Comparison of ENCODE assay signal across 12 cellular contexts in genomic region chr19:35107541-35107939, GRCh38. TPM values are rescaled to one million over a fixed set of nuclear protein-coding genes. Genes with fewer than 3 reads are reported as not detected.
DNase-seq lines count a peak whose midpoint lies in the region; ATAC-seq, FAIRE-seq and TF ChIP-seq lines count a peak whose summit lies in the region.
"Had no signal": no experiment of that assay in that cellular context is flagged by ENCODE, and none has a peak within 500 bp of the region (broad histone marks: within the 10 kb centered on the region; RNA-seq: fewer than 3 reads in every experiment).

No MANE protein-coding gene starts in this region.

- no peaks in the 10 kb centered on the region for H3K36me3 Mint-ChIP-seq in activated T-cell treated with anti-CD3 and anti-CD28 coated beads, Interleukin-2, amount 50 U/mL, for 4 hours (ENCODE audit: insufficient read depth)
- H3K36me3 Mint-ChIP-seq: naive B cell had no signal

- no peak for TF ChIP-seq CTCF in pancreas (IDR thresholded peaks at IDR 0.05)

- peaks cover 3% of the 10 kb centered on the region for H3K27me3 Mint-ChIP-seq in activated T-cell treated with anti-CD3 and anti-CD28 coated beads, Interleukin-2, amount 50 U/mL, for 4 hours (ENCODE audit: low read depth)

- no peaks in the 10 kb centered on the region for H3K4me1 ChIP-seq in pancreas

- DNase-seq in EL: peak; percentile 31
- peak; percentile 99 for DNase-seq in SK-MEL-5 (ENCODE audit: low read depth, low spot score)
- DNase-seq in foreskin melanocyte: peak; percentile 98
- peak in 1 of 6 donors; percentile 5 for DNase-seq in pancreas
- no peak for DNase-seq in RPMI8226
- no peak for DNase-seq in activated T-cell treated with anti-CD3 and anti-CD28 coated beads, Interleukin-2, amount 50 U/mL, for 4 hours
- DNase-seq: DND-41, naive B cell, NCI-H1105, SK-N-SH had no signal

- in situ Hi-C loops in SK-MEL-5 (cut with HindIII; ENCODE audit: low pct_unique_long_range_greater_than_20kb, low sequenced_read_pairs): no loop called here

- intact Hi-C loops in pancreas (cut with DNase I): no loop called here

- H3K4me3 ChIP-seq in pancreas: no peak overlapping the region

- no peak overlapping the region for H3K4me3 Mint-ChIP-seq in activated T-cell treated with anti-CD3 and anti-CD28 coated beads, Interleukin-2, amount 50 U/mL, for 4 hours
- H3K4me3 Mint-ChIP-seq: naive B cell had no signal

- H3K4me1 Mint-ChIP-seq in activated T-cell treated with anti-CD3 and anti-CD28 coated beads, Interleukin-2, amount 50 U/mL, for 4 hours (ENCODE audit: low read depth): peaks cover 4% of the 10 kb centered on the region

- H3K9me3 Mint-ChIP-seq in activated T-cell treated with anti-CD3 and anti-CD28 coated beads, Interleukin-2, amount 50 U/mL, for 4 hours: no peaks in the 10 kb centered on the region

- no peaks in the 10 kb centered on the region for H3K27me3 ChIP-seq in pancreas

- FAIRE-seq in pancreas (lab: Jason Lieb, UNC): no peak

- WGBS in pancreas, 2 donors: 35 to 41% methylated on average over 5 of the region's 5 CpGs

- no peaks in the 10 kb centered on the region for H3K36me3 ChIP-seq in pancreas

- H3K9me3 ChIP-seq in pancreas: no peaks in the 10 kb centered on the region
- H3K9me3 ChIP-seq: SK-N-SH had no signal

- ATAC-seq in pancreas (peak in 3 of 4 donors; percentile 61 to 89 (median 83)), GM18861 (IDR thresholded peaks at IDR 0.05; ENCODE audit: unreplicated experiment) (no peak), HG02588 (IDR thresholded peaks at IDR 0.05; ENCODE audit: unreplicated experiment) (no peak)
- no peak for ATAC-seq in activated T-cell treated with anti-CD3 and anti-CD28 coated beads, Interleukin-2, amount 50 U/mL, for 4 hours

- H3K27ac ChIP-seq in pancreas: no peak overlapping the region

RNA-seq across cellular contexts. Expression of gene FXYD3, which starts 8.1 kb away (rescaled TPM):
- total RNA-seq in SK-MEL-5 (2014; rRNA removed; shearing (Covaris generic)): not detected in 2 replicates
- polyA plus RNA-seq in SK-MEL-5 (2015; cell fraction: cytosol; rRNA removed): not detected in 2 replicates
- polyA plus RNA-seq in SK-MEL-5 (2015; cell fraction: nucleus; rRNA removed): not detected in 2 replicates
- 10 to 100 TPM; 12.2 to 33.4 (median 16.7) TPM for total RNA-seq in pancreas
- polyA plus RNA-seq in pancreas: 10 to 100 TPM; 33.9 to 59.1 TPM
- total RNA-seq in activated T-cell treated with anti-CD3 and anti-CD28 coated beads, Interleukin-2, amount 50 U/mL, for 4 hours: under 1 TPM; 0.23 to 0.63 (median 0.41) TPM
- polyA plus RNA-seq: SK-N-SH had no signal

RNA-seq across cellular contexts. Expression of gene LGI4, which starts 27.3 kb away (rescaled TPM):
- 0.11 TPM in 1 of 2 replicates, not detected in the other for total RNA-seq in SK-MEL-5 (2014; rRNA removed; shearing (Covaris generic))
- not detected in 2 replicates for polyA plus RNA-seq in SK-MEL-5 (2015; cell fraction: cytosol; rRNA removed)
- polyA plus RNA-seq in SK-MEL-5 (2015; cell fraction: nucleus; rRNA removed): not detected in 2 replicates
- 1 to 10 TPM in 5 of 6 donors, under 1 TPM in 1; 0.38 to 2.5 (median 1.7) TPM for total RNA-seq in pancreas
- 10 to 100 TPM in 1 of 2 donors, 1 to 10 TPM in 1; 8.0 to 17.9 TPM for polyA plus RNA-seq in pancreas
- under 1 TPM in 1 of 3 donors, not detected in 2; 0.14 TPM for total RNA-seq in activated T-cell treated with anti-CD3 and anti-CD28 coated beads, Interleukin-2, amount 50 U/mL, for 4 hours

RNA-seq across cellular contexts. Expression of gene FXYD1, which starts 31.1 kb away (rescaled TPM):
- total RNA-seq in SK-MEL-5 (2014; rRNA removed; shearing (Covaris generic)): not detected in 2 replicates
- polyA plus RNA-seq in SK-MEL-5 (2015; cell fraction: cytosol; rRNA removed): 0.13 TPM in 1 of 2 replicates, not detected in the other
- not detected in 2 replicates for polyA plus RNA-seq in SK-MEL-5 (2015; cell fraction: nucleus; rRNA removed)
- total RNA-seq in pancreas: 1 to 10 TPM; 2.8 to 6.8 (median 4.6) TPM
- 10 to 100 TPM in 1 of 2 donors, 1 to 10 TPM in 1; 9.3 to 16.1 TPM for polyA plus RNA-seq in pancreas
- 1 to 10 TPM in 2 of 3 donors, under 1 TPM in 1; 0.95 to 1.6 (median 1.4) TPM for total RNA-seq in activated T-cell treated with anti-CD3 and anti-CD28 coated beads, Interleukin-2, amount 50 U/mL, for 4 hours

RNA-seq across cellular contexts. Expression of gene FXYD7, which starts 35.5 kb away (rescaled TPM):
- not detected in 2 replicates for total RNA-seq in SK-MEL-5 (2014; rRNA removed; shearing (Covaris generic))
- polyA plus RNA-seq in SK-MEL-5 (2015; cell fraction: cytosol; rRNA removed): not detected in 2 replicates
- polyA plus RNA-seq in SK-MEL-5 (2015; cell fraction: nucleus; rRNA removed): 0.22 TPM in 1 of 2 replicates, not detected in the other
- under 1 TPM in 1 of 6 donors, not detected in 5; 0.23 TPM for total RNA-seq in pancreas
- polyA plus RNA-seq in pancreas: under 1 TPM in 1 of 2 donors, not detected in 1; 0.61 TPM
- under 1 TPM in 1 of 3 donors, not detected in 2; 0.48 TPM for total RNA-seq in activated T-cell treated with anti-CD3 and anti-CD28 coated beads, Interleukin-2, amount 50 U/mL, for 4 hours

RNA-seq across cellular contexts. Expression of gene FXYD5, which starts 47.0 kb away (rescaled TPM):
- total RNA-seq in SK-MEL-5 (2014; rRNA removed; shearing (Covaris generic)): 71.3 and 79.3 TPM in 2 replicates
- polyA plus RNA-seq in SK-MEL-5 (2015; cell fraction: cytosol; rRNA removed): 139 and 147 TPM in 2 replicates
- 14.3 and 18.9 TPM in 2 replicates for polyA plus RNA-seq in SK-MEL-5 (2015; cell fraction: nucleus; rRNA removed)
- total RNA-seq in pancreas: 10 to 100 TPM in 3 of 6 donors, 1 to 10 TPM in 3; 2.6 to 34.1 (median 9.2) TPM
- polyA plus RNA-seq in pancreas: 100 to 1,000 TPM in 1 of 2 donors, 10 to 100 TPM in 1; 31.9 to 101 TPM
- 100 to 1,000 TPM; 363 to 466 (median 421) TPM for total RNA-seq in activated T-cell treated with anti-CD3 and anti-CD28 coated beads, Interleukin-2, amount 50 U/mL, for 4 hours

Comparison
In these comparisons a context has a peak if more than half of its experiments do, and no peak if none do; other contexts are left out.
1. DNase-seq: peak in EL (single experiment), SK-MEL-5 (single experiment) and foreskin melanocyte (single experiment); none in RPMI8226 (single experiment) and activated T-cell treated with anti-CD3 and anti-CD28 coated beads, Interleukin-2, amount 50 U/mL, for 4 hours (single experiment).
2. ATAC-seq: peak in pancreas (3 of 4); none in GM18861 (single experiment), activated T-cell treated with anti-CD3 and anti-CD28 coated beads, Interleukin-2, amount 50 U/mL, for 4 hours (0 of 2) and HG02588 (single experiment).
3. RNA of gene FXYD3, which starts 8.1 kb away (total RNA-seq): 12.2 to 33.4 TPM in pancreas; 0.23 to 0.63 TPM in activated T-cell treated with anti-CD3 and anti-CD28 coated beads, Interleukin-2, amount 50 U/mL, for 4 hours and not detected in SK-MEL-5; every median in the first group is over 4 times any median in the second.